ENCODE assay signal across 9 cellular contexts in the genomic region with DNA sequence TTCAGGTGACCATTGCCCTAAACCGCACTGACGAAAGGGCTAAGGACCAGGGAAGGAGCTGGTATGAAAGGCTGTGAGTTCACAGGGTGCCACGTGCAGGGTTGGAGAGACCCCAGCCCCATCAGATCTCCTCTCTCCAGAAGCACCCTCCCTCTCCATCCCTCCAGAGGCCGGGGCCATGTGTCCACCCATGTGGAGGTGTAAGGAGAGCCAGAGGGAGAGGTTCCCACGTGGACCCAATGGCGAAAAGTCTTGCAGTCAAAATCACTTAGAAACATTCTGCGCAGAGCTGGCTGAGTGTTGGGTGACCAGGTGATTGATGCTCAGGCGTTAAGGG.
A peak's percentile ranks its signal among the peaks of the same experiment; 100 is the strongest.
DNase-seq lines count a peak whose midpoint lies in the region; ATAC-seq and TF ChIP-seq lines count a peak whose summit lies in the region.
"Had no signal": no experiment of that assay in that cellular context is flagged by ENCODE, and none has a peak within 500 bp of the region (broad histone marks: within the 10 kb centered on the region; RNA-seq: fewer than 3 reads in every experiment).

No MANE protein-coding gene starts in this region.

- TF ChIP-seq POLR2A in heart left ventricle (IDR thresholded peaks at IDR 0.05) = no peak
- no peak for TF ChIP-seq POLR2A in vagina (IDR thresholded peaks at IDR 0.05)
- no peak for TF ChIP-seq POLR2A in GM18505 (IDR thresholded peaks at IDR 0.05; ENCODE audit: borderline replicate concordance, extremely low read depth, insufficient read depth, insufficient read length)

- H3K27me3 ChIP-seq in heart left ventricle (no peaks in the 10 kb centered on the region), mammary epithelial cell (ENCODE audit: insufficient read depth, low read length) (no peaks in the 10 kb centered on the region), vagina (no peaks in the 10 kb centered on the region)

- H3K79me2 ChIP-seq in mammary epithelial cell (ENCODE audit: insufficient read depth, low read length) = no peaks in the 10 kb centered on the region

- dilution Hi-C loops in mammary epithelial cell (cut with HindIII; ENCODE audit: low sequenced_read_pairs) = no loop called here

- TF ChIP-seq CTCF in heart left ventricle (IDR thresholded peaks at IDR 0.05) (no peak), mammary epithelial cell (conservative IDR thresholded peaks at IDR 0.05 in 1 of 2, IDR thresholded peaks at IDR 0.05 in 1 of 2; ENCODE audit: extremely low read depth in 1 of 2, insufficient read depth in 1 of 2, low read depth in 1 of 2, low read length in 2 of 2) (no peak), vagina (IDR thresholded peaks at IDR 0.05) (no peak)

- H3K4me1 ChIP-seq in heart left ventricle (peaks cover 0 to 41% (median 20%) of the 10 kb centered on the region in 12 donors), mammary epithelial cell (ENCODE audit: insufficient read depth, low read length) (peaks cover 19% of the 10 kb centered on the region), mesodermal cell (ENCODE audit: control insufficient read depth, insufficient read depth, low read length, poor library complexity, severe bottlenecking) (peaks cover 22% of the 10 kb centered on the region), vagina (peaks cover 14% of the 10 kb centered on the region)

- peak overlapping the region in 10 of 12 donors; percentile 51 to 81 (median 62) for H3K4me3 ChIP-seq in heart left ventricle
- H3K4me3 ChIP-seq in mammary epithelial cell (replicated peaks in 1 of 3; ENCODE audit: insufficient read depth in 1 of 3, low read depth in 2 of 3, low read length in 3 of 3) = peak overlapping the region in 2 of 3 experiments; percentile 52 to 68
- H3K4me3 ChIP-seq in mesodermal cell (ENCODE audit: extremely low read depth, insufficient read depth, low read length, poor library complexity, severe bottlenecking) = peak overlapping the region; percentile 42
- H3K4me3 ChIP-seq in vagina = peak overlapping the region; percentile 47 to 53

- DNase-seq in heart left ventricle (no peak), Right ventricle myocardium superior (no peak), mammary epithelial cell (no peak), vagina (ENCODE audit: extremely low spot score in 2 of 2) (no peak), mucosa of gallbladder (ENCODE audit: low spot score) (no peak)
- DNase-seq: DMS 273 treated with DMSO at 0.1 percent for 48 hours had no signal

- ATAC-seq in heart left ventricle (peak in 2 of 4 donors; percentile 3 to 28), Right ventricle myocardium superior (ENCODE audit: poor library complexity) (no peak), GM18861 (IDR thresholded peaks at IDR 0.05; ENCODE audit: unreplicated experiment) (no peak), GM18505 (IDR thresholded peaks at IDR 0.05; ENCODE audit: unreplicated experiment) (no peak)

- peaks cover 0 to 13% (median 0%) of the 10 kb centered on the region in 12 donors for H3K9me3 ChIP-seq in heart left ventricle
- H3K9me3 ChIP-seq in mammary epithelial cell (replicated peaks; ENCODE audit: insufficient read depth, low read length) = no peaks in the 10 kb centered on the region
- H3K9me3 ChIP-seq in mesodermal cell (ENCODE audit: control insufficient read depth, low read length) = no peaks in the 10 kb centered on the region
- no peaks in the 10 kb centered on the region for H3K9me3 ChIP-seq in vagina

- peak overlapping the region; percentile 82 for H3K4me2 ChIP-seq in mammary epithelial cell (ENCODE audit: insufficient read depth, low read depth, low read length)

- intact Hi-C loops in heart left ventricle (cut with DNase I) (loop anchor here in 4 of 10 donors (1.0 to 10.0 kb wide), 4 partner anchors 28 to 1176 kb away; a partner anchor contains a TSS), Right ventricle myocardium superior (cut with DNase I) (no loop called here), mammary epithelial cell (cut with micrococcal nuclease) (loop anchor here (10.0 kb wide), 1 partner anchor 306 kb away; no protein-coding TSS in a partner anchor), vagina (cut with DNase I) (no loop called here)

- peak overlapping the region; percentile 45 for H3K9ac ChIP-seq in mammary epithelial cell (ENCODE audit: insufficient read depth, low read length)

- 37 to 46% (median 38%) methylated on average over 6 to 8 of the region's 8 CpGs for WGBS in heart left ventricle, 4 donors
- 33% methylated on average over 6 of the region's 8 CpGs for WGBS in mammary epithelial cell (ENCODE audit: low coverage, missing lambda C conversion rate)
- 52 to 67% methylated on average over 5 to 6 of the region's 8 CpGs for WGBS in mesodermal cell (ENCODE audit: insufficient coverage in 2 of 2), 2 experiments

- no peaks in the 10 kb centered on the region for H4K20me1 ChIP-seq in mammary epithelial cell (ENCODE audit: insufficient read depth, low read length)

- H3K27ac ChIP-seq in heart left ventricle (peak overlapping the region; percentile 36 to 97 (median 83)), mammary epithelial cell (ENCODE audit: insufficient read depth, low read depth, low read length) (peak overlapping the region; percentile 48), mesodermal cell (ENCODE audit: low read depth, low read length, severe bottlenecking) (no peak overlapping the region), vagina (peak overlapping the region; percentile 42)

- in situ Hi-C loops in mammary epithelial cell (cut with MboI; ENCODE audit: low sequenced_read_pairs in 2 of 2) = no loop called here

- H2AFZ ChIP-seq in mammary epithelial cell (ENCODE audit: low read depth, low read length) = peak overlapping the region; percentile 89

- CTCF ChIA-PET in mammary epithelial cell (lab: Charles Lee; ENCODE audit: low non-redundant PET) = no interaction called here

- peaks cover 0 to 3% (median 0%) of the 10 kb centered on the region in 9 donors for H3K36me3 ChIP-seq in heart left ventricle
- H3K36me3 ChIP-seq in mammary epithelial cell (ENCODE audit: insufficient read depth, low read length) = no peaks in the 10 kb centered on the region
- H3K36me3 ChIP-seq in mesodermal cell (ENCODE audit: control insufficient read depth, insufficient read depth, low read length) = no peaks in the 10 kb centered on the region
- H3K36me3 ChIP-seq in vagina = no peaks in the 10 kb centered on the region

- BruUV-seq in mammary epithelial cell (replicated peaks; lab: Mats Ljungman, UMichigan) = no TSS peak
